ENCODE assay signal across 1 cellular context in genomic region chr16:87498324-87499188, GRCh38.
TF ChIP-seq lines count a peak whose summit lies in the region.

No MANE protein-coding gene starts in this region.

TF ChIP-seq in HepG2, 621 proteins besides CTCF, POLR2A, EP300 and RAD21 (continued from another document and continues in another):
- no peak for TF ChIP-seq ZNF710 (CRISPR knock-in tag; IDR thresholded peaks at IDR 0.05; ENCODE audit: borderline replicate concordance)
- TF ChIP-seq ZNF318 (CRISPR knock-in tag; IDR thresholded peaks at IDR 0.05): no peak
- TF ChIP-seq HHEX (CRISPR knock-in tag; IDR thresholded peaks at IDR 0.05): no peak
- TF ChIP-seq MTF2 (CRISPR knock-in tag; IDR thresholded peaks at IDR 0.05; ENCODE audit: borderline replicate concordance): no peak
- TF ChIP-seq RBFOX2 (IDR thresholded peaks at IDR 0.05; ENCODE audit: low read depth, low read length): no peak
- 0 out of 2 replicates have a peak, but pooled peaks have one; percentile 9 for TF ChIP-seq FOXO1 (CRISPR knock-in tag; IDR thresholded peaks at IDR 0.05)
- TF ChIP-seq SNAPC4 (CRISPR knock-in tag; IDR thresholded peaks at IDR 0.05): no peak
- no peak for TF ChIP-seq ZNF224 (CRISPR knock-in tag; IDR thresholded peaks at IDR 0.05)
- no peak for TF ChIP-seq ARHGAP35 (CRISPR knock-in tag; IDR thresholded peaks at IDR 0.05; ENCODE audit: borderline replicate concordance)
- no peak for TF ChIP-seq IRX3 (CRISPR knock-in tag; IDR thresholded peaks at IDR 0.05; ENCODE audit: borderline replicate concordance, low read depth)
- no peak for TF ChIP-seq SYNCRIP (IDR thresholded peaks at IDR 0.05; ENCODE audit: insufficient read depth, low read depth, low read length)
- TF ChIP-seq GATAD1 (CRISPR knock-in tag; IDR thresholded peaks at IDR 0.05): no peak
- TF ChIP-seq SCMH1 (CRISPR knock-in tag; IDR thresholded peaks at IDR 0.05; ENCODE audit: borderline replicate concordance): no peak
- no peak for TF ChIP-seq ZNF441 (CRISPR knock-in tag; IDR thresholded peaks at IDR 0.05; ENCODE audit: borderline replicate concordance)
- TF ChIP-seq KLF6 (CRISPR knock-in tag; IDR thresholded peaks at IDR 0.05): peak; percentile 85; the same call in 1 of the 2 replicates
- TF ChIP-seq FOXP1 (IDR thresholded peaks at IDR 0.05): no peak
- TF ChIP-seq FOXP1 (CRISPR knock-in tag; IDR thresholded peaks at IDR 0.05): peak; percentile 95
- 0 out of 2 replicates have a peak, but pooled peaks have one; percentile 17 for TF ChIP-seq ELF3 (CRISPR knock-in tag; IDR thresholded peaks at IDR 0.05)
- no peak for TF ChIP-seq NR1H2 (CRISPR knock-in tag; IDR thresholded peaks at IDR 0.05; ENCODE audit: borderline replicate concordance, low read depth)
- no peak for TF ChIP-seq TCF7 (IDR thresholded peaks at IDR 0.05; ENCODE audit: low read depth)
- no peak for TF ChIP-seq ONECUT2 (CRISPR knock-in tag; IDR thresholded peaks at IDR 0.05)
- TF ChIP-seq ZNF878 (CRISPR knock-in tag; IDR thresholded peaks at IDR 0.05): peak; percentile 40; the same call in 1 of the 2 replicates
- TF ChIP-seq HMGXB3 (CRISPR knock-in tag; IDR thresholded peaks at IDR 0.05; ENCODE audit: borderline replicate concordance): no peak
- no peak for TF ChIP-seq ZNF792 (CRISPR knock-in tag; IDR thresholded peaks at IDR 0.05)
- TF ChIP-seq SP2 (CRISPR knock-in tag; IDR thresholded peaks at IDR 0.05): no peak
- no peak for TF ChIP-seq ZFY (CRISPR knock-in tag; IDR thresholded peaks at IDR 0.05)
- no peak for TF ChIP-seq ZNF510 (CRISPR knock-in tag; IDR thresholded peaks at IDR 0.05; ENCODE audit: low read depth)
- TF ChIP-seq ZNF232 (CRISPR knock-in tag; IDR thresholded peaks at IDR 0.05; ENCODE audit: borderline replicate concordance): no peak
- TF ChIP-seq ZNF75D (CRISPR knock-in tag; IDR thresholded peaks at IDR 0.05; ENCODE audit: borderline replicate concordance): no peak
- TF ChIP-seq PRDM15 (CRISPR knock-in tag; IDR thresholded peaks at IDR 0.05): no peak
- no peak for TF ChIP-seq ZNF530 (CRISPR knock-in tag; IDR thresholded peaks at IDR 0.05; ENCODE audit: low read depth)
- 0 out of 2 replicates have a peak, but pooled peaks have one; percentile 43 for TF ChIP-seq TARDBP (CRISPR knock-in tag; IDR thresholded peaks at IDR 0.05)
- TF ChIP-seq ZBTB26 (CRISPR knock-in tag; IDR thresholded peaks at IDR 0.05; ENCODE audit: borderline replicate concordance): no peak
- TF ChIP-seq ZSCAN25 (CRISPR knock-in tag; IDR thresholded peaks at IDR 0.05): no peak
- TF ChIP-seq KLF9 (CRISPR knock-in tag; IDR thresholded peaks at IDR 0.05; ENCODE audit: low read depth): no peak
